Comparison of ENCODE assay signal across 17 cellular contexts in genomic region chr20:15703171-15703911, GRCh38.
DNase-seq lines count a peak whose midpoint lies in the region; ATAC-seq and TF ChIP-seq lines count a peak whose summit lies in the region.
"Had no signal": no experiment of that assay in that cellular context is flagged by ENCODE, and none has a peak within 500 bp of the region (broad histone marks: within the 10 kb centered on the region; RNA-seq: fewer than 3 reads in every experiment).

No MANE protein-coding gene starts in this region.

- no peak for TF ChIP-seq POLR2A in thyroid gland (IDR thresholded peaks at IDR 0.05)

- H3K4me3 ChIP-seq in ACC112 (ENCODE audit: low read depth, low read length) (0 out of 2 replicates have a peak overlapping the region, but pooled peaks have one; percentile 8), RWPE2 (ENCODE audit: severe bottlenecking) (no peak overlapping the region), fibroblast of pulmonary artery (replicated peaks; ENCODE audit: low read depth, low read length) (no peak overlapping the region), thyroid gland (replicated peaks in 1 of 3) (no peak overlapping the region)
- H3K4me3 ChIP-seq: gastroesophageal sphincter, left lung, spleen had no signal

- TF ChIP-seq CTCF in RWPE2 (IDR thresholded peaks at IDR 0.05; ENCODE audit: poor library complexity, severe bottlenecking): no peak
- TF ChIP-seq CTCF in fibroblast of pulmonary artery (IDR thresholded peaks at IDR 0.05; ENCODE audit: low read length, missing control alignments): no peak
- TF ChIP-seq CTCF in thyroid gland (IDR thresholded peaks at IDR 0.05): no peak

- no peak overlapping the region for H2AFZ ChIP-seq in ACC112 (ENCODE audit: low read length, unreplicated experiment)

- DNase-seq in HT1080 (ENCODE audit: low read depth) (peak; percentile 87), RWPE2 (ENCODE audit: low spot score) (no peak), fibroblast of pulmonary artery (ENCODE audit: low read depth) (peak; percentile 38), NCI-H345 treated with DMSO at 0.1 percent for 48 hours (lab: John Stamatoyannopoulos, UW; ENCODE audit: unreplicated experiment) (no peak), thyroid gland (no peak), Right ventricle myocardium superior (no peak)
- no peak for DNase-seq in stimulated activated CD8-positive, alpha-beta memory T cell treated with anti-CD3 and anti-CD28 coated beads, Interleukin-4, amount 100 ng/mL, for 48 hours
- DNase-seq: activated CD4-positive, alpha-beta T cell treated with anti-CD3 and anti-CD28 coated beads, Interleukin-2, amount 50 U/mL, for 4 hours; activated naive CD4-positive, alpha-beta T cell treated with anti-CD3 and anti-CD28 coated beads for 36 hours; DND-41; left lung; NCI-H1092 treated with DMSO at 0.1 percent for 48 hours; NCI-H526; nephron progenitor cell; spleen had no signal

- no peaks in the 10 kb centered on the region for H3K27me3 ChIP-seq in ACC112 (ENCODE audit: insufficient read depth, low read length)
- H3K27me3 ChIP-seq in RWPE2 (ENCODE audit: insufficient read depth, poor library complexity, severe bottlenecking): no peaks in the 10 kb centered on the region
- no peaks in the 10 kb centered on the region for H3K27me3 ChIP-seq in thyroid gland
- H3K27me3 ChIP-seq: gastroesophageal sphincter, left lung, spleen had no signal

- 79 to 87% methylated on average over 4 of the region's 4 CpGs for WGBS in thyroid gland, 2 donors

- no peaks in the 10 kb centered on the region for H3K79me2 ChIP-seq in ACC112 (ENCODE audit: control insufficient read depth, insufficient read depth, low read length, unreplicated experiment)

- H3K36me3 ChIP-seq in ACC112 (ENCODE audit: insufficient read depth, low read length) (no peaks in the 10 kb centered on the region), RWPE2 (ENCODE audit: low read depth) (no peaks in the 10 kb centered on the region), thyroid gland (no peaks in the 10 kb centered on the region)
- H3K36me3 ChIP-seq: gastroesophageal sphincter, left lung, spleen had no signal

- ATAC-seq in RWPE2 (ENCODE audit: low read depth) (peak; percentile 98), Right ventricle myocardium superior (ENCODE audit: poor library complexity) (no peak)
- ATAC-seq: gastroesophageal sphincter, left lung had no signal

- no peaks in the 10 kb centered on the region for H3K9me3 ChIP-seq in RWPE2 (ENCODE audit: severe bottlenecking)
- no peaks in the 10 kb centered on the region for H3K9me3 ChIP-seq in thyroid gland
- H3K9me3 ChIP-seq: gastroesophageal sphincter, spleen had no signal

- intact Hi-C loops in thyroid gland (cut with DNase I) (no loop called here), Right ventricle myocardium superior (cut with DNase I) (no loop called here)

- H3K27ac ChIP-seq in ACC112 (ENCODE audit: low read depth, low read length) (peak overlapping the region; percentile 57), RWPE2 (ENCODE audit: poor library complexity, severe bottlenecking) (peak overlapping the region; percentile 60), thyroid gland (no peak overlapping the region)
- H3K27ac ChIP-seq: gastroesophageal sphincter, left lung, spleen had no signal

- H3K4me1 ChIP-seq in ACC112 (ENCODE audit: control insufficient read depth, insufficient read depth, low read length, unreplicated experiment) (peaks cover 19% of the 10 kb centered on the region), RWPE2 (ENCODE audit: insufficient read depth, poor library complexity, severe bottlenecking) (peaks cover 28% of the 10 kb centered on the region), thyroid gland (no peaks in the 10 kb centered on the region)
- H3K4me1 ChIP-seq: gastroesophageal sphincter, left lung, spleen had no signal

Comparison
In these comparisons a context has a peak if more than half of its experiments do, and no peak if none do; other contexts are left out.
1. H3K27ac ChIP-seq: peak in ACC112 (single experiment) and RWPE2 (single experiment); none in thyroid gland (0 of 3).
2. DNase-seq: peak in HT1080 (single experiment) and fibroblast of pulmonary artery (single experiment); none in RWPE2 (single experiment), NCI-H345 treated with DMSO at 0.1 percent for 48 hours (single experiment), stimulated activated CD8-positive, alpha-beta memory T cell treated with anti-CD3 and anti-CD28 coated beads, Interleukin-4, amount 100 ng/mL, for 48 hours (single experiment), thyroid gland (0 of 2) and Right ventricle myocardium superior (single experiment).